In genomic region chr11:62260261-62260953, GRCh38 we compare ENCODE assay signal across 1 cellular context.
TF ChIP-seq lines count a peak whose summit lies in the region.

No MANE protein-coding gene starts in this region.

TF ChIP-seq in HepG2, 621 proteins besides CTCF, POLR2A, EP300 and RAD21 (continued from another document and continues in another):
- no peak for TF ChIP-seq TRIM22 (IDR thresholded peaks at IDR 0.05)
- TF ChIP-seq RNF219 (CRISPR knock-in tag; IDR thresholded peaks at IDR 0.05): 0 out of 2 replicates have a peak, but pooled peaks have one; percentile 25
- TF ChIP-seq TOPORS (CRISPR knock-in tag; IDR thresholded peaks at IDR 0.05): no peak
- TF ChIP-seq ZNF335 (CRISPR knock-in tag; IDR thresholded peaks at IDR 0.05): no peak
- peak; percentile 95 for TF ChIP-seq MLX (CRISPR knock-in tag; IDR thresholded peaks at IDR 0.05)
- no peak for TF ChIP-seq SP1 (IDR thresholded peaks at IDR 0.05)
- no peak for TF ChIP-seq SP1 (CRISPR knock-in tag; IDR thresholded peaks at IDR 0.05)
- no peak for TF ChIP-seq SMAD1 (CRISPR knock-in tag; IDR thresholded peaks at IDR 0.05; ENCODE audit: borderline replicate concordance, low read depth)
- TF ChIP-seq ZNF800 (CRISPR knock-in tag; IDR thresholded peaks at IDR 0.05): peak; percentile 41; the same call in 1 of the 2 replicates
- no peak for TF ChIP-seq ZNF276 (CRISPR knock-in tag; IDR thresholded peaks at IDR 0.05; ENCODE audit: low read depth)
- TF ChIP-seq RNF2 (conservative IDR thresholded peaks at IDR 0.05; ENCODE audit: low read depth): no peak
- TF ChIP-seq ZNF230 (CRISPR knock-in tag; IDR thresholded peaks at IDR 0.05): no peak
- no peak for TF ChIP-seq DDIT3 (CRISPR knock-in tag; IDR thresholded peaks at IDR 0.05)
- no peak for TF ChIP-seq BCLAF1 (IDR thresholded peaks at IDR 0.05)
- no peak; the same call in 1 of the 2 replicates for TF ChIP-seq STAT5B (CRISPR knock-in tag; IDR thresholded peaks at IDR 0.05)
- no peak for TF ChIP-seq GLI4 (CRISPR knock-in tag; IDR thresholded peaks at IDR 0.05; ENCODE audit: borderline replicate concordance)
- TF ChIP-seq HBP1 (CRISPR knock-in tag; IDR thresholded peaks at IDR 0.05; ENCODE audit: low read depth): 0 out of 2 replicates have a peak, but pooled peaks have one; percentile 29
- no peak for TF ChIP-seq FOXO4 (CRISPR knock-in tag; conservative IDR thresholded peaks at IDR 0.05)
- no peak for TF ChIP-seq ZNF138 (CRISPR knock-in tag; IDR thresholded peaks at IDR 0.05; ENCODE audit: low read depth)
- TF ChIP-seq ZFP37 (CRISPR knock-in tag; IDR thresholded peaks at IDR 0.05; ENCODE audit: borderline replicate concordance): no peak
- TF ChIP-seq FOXA1 (IDR thresholded peaks at IDR 0.05): peak; percentile 82
- TF ChIP-seq FOXA1 (CRISPR knock-in tag; IDR thresholded peaks at IDR 0.05): peak; percentile 95
- TF ChIP-seq SPEN (CRISPR knock-in tag; IDR thresholded peaks at IDR 0.05; ENCODE audit: low read depth): no peak
- no peak for TF ChIP-seq SNAI1 (CRISPR knock-in tag; IDR thresholded peaks at IDR 0.05; ENCODE audit: borderline replicate concordance)
- no peak for TF ChIP-seq SIN3B (IDR thresholded peaks at IDR 0.05; ENCODE audit: low read length)
- TF ChIP-seq PBX3 (CRISPR knock-in tag; IDR thresholded peaks at IDR 0.05; ENCODE audit: borderline replicate concordance): no peak
- no peak for TF ChIP-seq SNRNP70 (IDR thresholded peaks at IDR 0.05; ENCODE audit: low read depth, low read length)
- no peak for TF ChIP-seq ZFP36L2 (CRISPR knock-in tag; IDR thresholded peaks at IDR 0.05)
- no peak for TF ChIP-seq HOXA9 (CRISPR knock-in tag; IDR thresholded peaks at IDR 0.05; ENCODE audit: borderline replicate concordance)
- no peak for TF ChIP-seq CHD4 (IDR thresholded peaks at IDR 0.05; ENCODE audit: borderline replicate concordance, low read length)
- TF ChIP-seq FIP1L1 (IDR thresholded peaks at IDR 0.05; ENCODE audit: borderline replicate concordance, insufficient read depth, low read depth, low read length): no peak
- no peak for TF ChIP-seq ZNF704 (CRISPR knock-in tag; IDR thresholded peaks at IDR 0.05; ENCODE audit: borderline replicate concordance)
- TF ChIP-seq CSRNP1 (CRISPR knock-in tag; IDR thresholded peaks at IDR 0.05): no peak
- 0 out of 2 replicates have a peak, but pooled peaks have one; percentile 29 for TF ChIP-seq FOXK2 (IDR thresholded peaks at IDR 0.05)
- TF ChIP-seq AHR (CRISPR knock-in tag; IDR thresholded peaks at IDR 0.05): no peak
- TF ChIP-seq MBNL3 (CRISPR knock-in tag; conservative IDR thresholded peaks at IDR 0.05): no peak
- TF ChIP-seq RXRA (CRISPR knock-in tag; IDR thresholded peaks at IDR 0.05): peak; percentile 44; the same call in 1 of the 2 replicates
- TF ChIP-seq TAF1 (CRISPR knock-in tag; IDR thresholded peaks at IDR 0.05): no peak
- no peak for TF ChIP-seq KDM5A (IDR thresholded peaks at IDR 0.05; ENCODE audit: borderline replicate concordance, low read length)
- TF ChIP-seq ATF6 (CRISPR knock-in tag; conservative IDR thresholded peaks at IDR 0.05): no peak
- peak; percentile 87 for TF ChIP-seq ZNF12 (CRISPR knock-in tag; IDR thresholded peaks at IDR 0.05)
